In the genomic region with DNA sequence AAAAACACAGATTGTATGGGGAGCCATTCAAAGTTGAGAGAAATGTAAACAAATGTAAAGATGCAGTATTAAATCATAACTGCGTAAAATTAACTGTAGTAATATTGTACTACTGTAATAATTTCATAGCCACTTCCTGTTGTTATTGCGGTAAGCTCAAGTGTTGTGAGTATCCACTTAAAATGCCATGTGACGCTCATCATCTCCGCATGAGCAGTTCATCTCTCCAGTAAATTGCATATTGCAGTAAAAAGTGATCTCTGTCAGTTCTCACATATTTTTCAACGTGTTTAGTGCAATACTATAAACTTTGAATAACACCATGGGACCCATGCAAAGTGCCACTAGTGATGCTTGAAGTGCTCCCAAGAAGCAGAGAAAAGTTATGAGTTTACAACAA, we compare ENCODE assay signal across 1 cellular context.
TF ChIP-seq lines count a peak whose summit lies in the region.

No MANE protein-coding gene starts in this region.

TF ChIP-seq in HEK293, 187 proteins besides CTCF, POLR2A, EP300 and RAD21 (continued from another document):
- no peak for TF ChIP-seq ZFP37 (tag by site-specific recombination; IDR thresholded peaks at IDR 0.05)
- no peak for TF ChIP-seq ZNF16 (tag by site-specific recombination; IDR thresholded peaks at IDR 0.05; ENCODE audit: low read depth)
- no peak for TF ChIP-seq ZNF423 (tag by site-specific recombination; IDR thresholded peaks at IDR 0.05)
- 0 out of 2 replicates have a peak, but pooled peaks have one; percentile 41 for TF ChIP-seq ZNF610 (tag by site-specific recombination; IDR thresholded peaks at IDR 0.05; ENCODE audit: borderline replicate concordance)
- TF ChIP-seq ZNF175 (tag by site-specific recombination; IDR thresholded peaks at IDR 0.05), result no peak
- no peak for TF ChIP-seq GLI4 (tag by site-specific recombination; IDR thresholded peaks at IDR 0.05)
- TF ChIP-seq ZBTB21 (tag by site-specific recombination; IDR thresholded peaks at IDR 0.05), result no peak
- TF ChIP-seq, protein P1, sequence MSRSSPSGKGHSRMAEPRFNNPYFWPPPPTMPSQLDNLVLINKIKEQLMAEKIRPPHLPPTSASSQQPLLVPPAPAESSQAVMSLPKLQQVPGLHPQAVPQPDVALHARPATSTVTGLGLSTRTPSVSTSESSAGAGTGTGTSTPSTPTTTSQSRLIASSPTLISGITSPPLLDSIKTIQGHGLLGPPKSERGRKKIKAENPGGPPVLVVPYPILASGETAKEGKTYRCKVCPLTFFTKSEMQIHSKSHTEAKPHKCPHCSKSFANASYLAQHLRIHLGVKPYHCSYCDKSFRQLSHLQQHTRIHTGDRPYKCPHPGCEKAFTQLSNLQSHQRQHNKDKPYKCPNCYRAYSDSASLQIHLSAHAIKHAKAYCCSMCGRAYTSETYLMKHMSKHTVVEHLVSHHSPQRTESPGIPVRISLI (tag by site-specific recombination; IDR thresholded peaks at IDR 0.05), result no peak
- no peak for TF ChIP-seq ZSCAN16 (tag by site-specific recombination; IDR thresholded peaks at IDR 0.05)
- no peak for TF ChIP-seq ZNF324 (tag by site-specific recombination; IDR thresholded peaks at IDR 0.05)
- TF ChIP-seq ZNF521 (tag by site-specific recombination; IDR thresholded peaks at IDR 0.05), result no peak
